In the genomic region with DNA sequence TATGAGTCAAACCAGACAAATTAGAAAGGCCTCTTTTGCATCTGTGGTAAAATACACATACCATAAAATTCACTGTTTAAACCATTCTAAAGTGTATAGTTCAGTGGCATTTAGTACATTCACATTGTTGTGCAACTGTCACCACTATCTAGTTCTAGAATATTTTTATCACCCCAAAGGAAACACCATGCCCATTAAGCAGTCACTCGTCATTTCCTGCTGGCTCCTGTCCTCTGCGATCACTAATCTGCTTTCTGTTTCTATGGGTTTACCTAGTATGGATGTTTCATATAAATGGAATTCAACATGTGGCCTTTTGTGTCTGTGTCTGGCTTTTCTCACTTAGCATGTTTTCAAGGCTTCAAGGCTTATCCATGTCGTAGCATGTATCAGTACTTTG, we compare ENCODE assay signal across 11 cellular contexts.
A peak's percentile ranks its signal among the peaks of the same experiment; 100 is the strongest.
DNase-seq lines count a peak whose midpoint lies in the region; ATAC-seq, FAIRE-seq and TF ChIP-seq lines count a peak whose summit lies in the region.
"Had no signal": no experiment of that assay in that cellular context is flagged by ENCODE, and none has a peak within 500 bp of the region (broad histone marks: within the 10 kb centered on the region; RNA-seq: fewer than 3 reads in every experiment).

No MANE protein-coding gene starts in this region.

- no peak for TF ChIP-seq CTCF in A673 (conservative IDR thresholded peaks at IDR 0.05; ENCODE audit: low read depth, low read length)
- TF ChIP-seq CTCF in endothelial cell of umbilical vein (IDR thresholded peaks at IDR 0.05; ENCODE audit: extremely low read depth in 1 of 2, insufficient read depth in 1 of 2, low read depth in 1 of 2, low read length in 2 of 2) = no peak
- TF ChIP-seq CTCF in colonic mucosa (IDR thresholded peaks at IDR 0.05) = no peak

- peak; percentile 98 for FAIRE-seq in endothelial cell of umbilical vein (lab: Jason Lieb, UNC)

- H4K20me1 ChIP-seq in endothelial cell of umbilical vein (replicated peaks; ENCODE audit: control insufficient read depth, extremely low read depth, insufficient read depth, low read length) = no peaks in the 10 kb centered on the region

- POLR2A ChIA-PET in A673 (lab: Charles Lee; ENCODE audit: low non-redundant PET) = no interaction called here
- POLR2A ChIA-PET in endothelial cell of umbilical vein (lab: Charles Lee) = no interaction called here

- H3K4me1 ChIP-seq in A673 (ENCODE audit: insufficient read depth, low read length, poor library complexity, severe bottlenecking) (no peaks in the 10 kb centered on the region), endothelial cell of umbilical vein (ENCODE audit: control insufficient read depth, extremely low read depth, insufficient read depth, low read length) (peaks cover 8% of the 10 kb centered on the region), colonic mucosa (no peaks in the 10 kb centered on the region)
- H3K4me1 ChIP-seq: upper lobe of left lung had no signal

- peak; percentile 63 for ATAC-seq in GM21786 (IDR thresholded peaks at IDR 0.05; ENCODE audit: unreplicated experiment)

- H3K9me3 ChIP-seq in A673 (ENCODE audit: low read depth, low read length, poor library complexity, severe bottlenecking) (no peaks in the 10 kb centered on the region), endothelial cell of umbilical vein (replicated peaks; ENCODE audit: control insufficient read depth, insufficient read depth, low read length) (no peaks in the 10 kb centered on the region), colonic mucosa (no peaks in the 10 kb centered on the region)
- H3K9me3 ChIP-seq: upper lobe of left lung had no signal

- no peak overlapping the region for H3K4me2 ChIP-seq in endothelial cell of umbilical vein (ENCODE audit: insufficient read depth, low read length)

- intact Hi-C loops in A673 (cut with micrococcal nuclease; ENCODE audit: unreplicated experiment) (no loop called here), endothelial cell of umbilical vein (cut with micrococcal nuclease) (loop anchor here (2.0 kb wide), 1 partner anchor 98 kb away; no protein-coding TSS in a partner anchor), colonic mucosa (cut with DNase I) (no loop called here)

- no TSS peak for BruUV-seq in A673 (replicated peaks; lab: Mats Ljungman, UMichigan)
- no TSS peak for BruUV-seq in endothelial cell of umbilical vein (replicated peaks; lab: Mats Ljungman, UMichigan)

- dilution Hi-C loops in endothelial cell of umbilical vein (cut with MboI; ENCODE audit: extremely low pct_ligation_motif_present, low sequenced_read_pairs) = no loop called here

- H3K36me3 ChIP-seq in A673 (ENCODE audit: insufficient read depth, low read length, poor library complexity, severe bottlenecking) = no peaks in the 10 kb centered on the region
- H3K36me3 ChIP-seq in endothelial cell of umbilical vein (ENCODE audit: control insufficient read depth in 2 of 2, extremely low read depth in 1 of 2, insufficient read depth in 2 of 2, low read length in 2 of 2) = no peaks in the 10 kb centered on the region
- H3K36me3 ChIP-seq in colonic mucosa = no peaks in the 10 kb centered on the region
- H3K36me3 ChIP-seq: upper lobe of left lung had no signal

- H3K9ac ChIP-seq in endothelial cell of umbilical vein (replicated peaks; ENCODE audit: extremely low read depth, insufficient read depth, low read length) (no peak overlapping the region), colonic mucosa (ENCODE audit: low read depth in 2 of 2, low read length in 2 of 2) (no peak overlapping the region)

- H3K27me3 ChIP-seq in A673 (replicated peaks; ENCODE audit: insufficient read depth, low read depth, low read length, poor library complexity) = no peaks in the 10 kb centered on the region
- H3K27me3 ChIP-seq in endothelial cell of umbilical vein (ENCODE audit: control insufficient read depth in 2 of 2, insufficient read depth in 2 of 2, low read length in 2 of 2) = no peaks in the 10 kb centered on the region
- H3K27me3 ChIP-seq in colonic mucosa = no peaks in the 10 kb centered on the region
- H3K27me3 ChIP-seq: upper lobe of left lung had no signal

- CTCF ChIA-PET in A673 (lab: Charles Lee) (no interaction called here), endothelial cell of umbilical vein (lab: Charles Lee) (no interaction called here)

- no peak overlapping the region for H2AFZ ChIP-seq in endothelial cell of umbilical vein (ENCODE audit: low read depth, low read length)

- no peaks in the 10 kb centered on the region for H3K9me1 ChIP-seq in endothelial cell of umbilical vein (replicated peaks; ENCODE audit: control insufficient read depth, extremely low read depth, insufficient read depth, low read length)

- H3K4me3 ChIP-seq in A673 (ENCODE audit: low read depth, low read length, poor library complexity, severe bottlenecking) (no peak overlapping the region), endothelial cell of umbilical vein (replicated peaks in 1 of 3; ENCODE audit: insufficient read depth in 1 of 3, low read depth in 1 of 3, low read length in 3 of 3) (no peak overlapping the region), colonic mucosa (no peak overlapping the region)
- H3K4me3 ChIP-seq: upper lobe of left lung had no signal

- DNase-seq in A673 (ENCODE audit: low spot score) (peak; percentile 74), MV-4-11 (lab: John Stamatoyannopoulos, UW) (peak; percentile 87), endothelial cell of umbilical vein (ENCODE audit: low read depth, low spot score) (peak; percentile 76), NCI-H187 (lab: John Stamatoyannopoulos, UW) (no peak), colonic mucosa (no peak)
- DNase-seq in activated CD8-positive, alpha-beta memory T cell treated with anti-CD3 and anti-CD28 coated beads for 24 hours = no peak
- no peak for DNase-seq in activated naive CD4-positive, alpha-beta T cell treated with Interleukin-2 at 50 U/mL for 16 hours
- DNase-seq: activated effector memory CD4-positive, alpha-beta T cell treated with Interleukin-2 at 50 U/mL for 16 hours; NCI-H2171; upper lobe of left lung had no signal

- TF ChIP-seq POLR2A in endothelial cell of umbilical vein (IDR thresholded peaks at IDR 0.05; ENCODE audit: low read depth, low read length) = no peak

- no peaks in the 10 kb centered on the region for H3K79me2 ChIP-seq in endothelial cell of umbilical vein (ENCODE audit: control insufficient read depth, insufficient read depth, low read length)

- H3K27ac ChIP-seq in A673 (ENCODE audit: low read depth, low read length, poor library complexity, severe bottlenecking) (peak overlapping the region; percentile 33), endothelial cell of umbilical vein (ENCODE audit: insufficient read depth, low read depth, low read length) (peak overlapping the region; percentile 73), colonic mucosa (no peak overlapping the region)
- H3K27ac ChIP-seq: upper lobe of left lung had no signal

TF ChIP-seq in endothelial cell of umbilical vein, 7 proteins besides CTCF, POLR2A, EP300 and RAD21:
- TF ChIP-seq JUN (IDR thresholded peaks at IDR 0.05; ENCODE audit: borderline replicate concordance, insufficient read depth, insufficient read length, low read depth) (peak; percentile 42), MYC (IDR thresholded peaks at IDR 0.05; ENCODE audit: low read depth, low read length) (no peak), EZH2 (IDR thresholded peaks at IDR 0.05; ENCODE audit: borderline replicate concordance, low read depth, low read length, severe bottlenecking) (no peak), FOS (IDR thresholded peaks at IDR 0.05; ENCODE audit: borderline replicate concordance, insufficient read depth, low read length) (peak; percentile 61), POLR2AphosphoS5 (IDR thresholded peaks at IDR 0.05; ENCODE audit: insufficient read depth, low read depth, low read length) (no peak), GATA2 (IDR thresholded peaks at IDR 0.05; ENCODE audit: insufficient read depth, insufficient read length, low read depth, low read length) (peak; percentile 72)

Comparison
In these comparisons a context has a peak if more than half of its experiments do, and no peak if none do; other contexts are left out.
1. DNase-seq: peak in A673 (single experiment), MV-4-11 (single experiment) and endothelial cell of umbilical vein (single experiment); none in activated CD8-positive, alpha-beta memory T cell treated with anti-CD3 and anti-CD28 coated beads for 24 hours (single experiment), NCI-H187 (0 of 2), activated naive CD4-positive, alpha-beta T cell treated with Interleukin-2 at 50 U/mL for 16 hours (single experiment) and colonic mucosa (single experiment).